In genomic region chr12:93377543-93378372, GRCh38 we compare ENCODE assay signal across 8 cellular contexts. TPM values are rescaled to one million over a fixed set of nuclear protein-coding genes. Genes with fewer than 3 reads are reported as not detected.
DNase-seq lines count a peak whose midpoint lies in the region; ATAC-seq and TF ChIP-seq lines count a peak whose summit lies in the region.
"Not testable (repeated sequence)": the region's sequence is repeated elsewhere in the genome, so short reads cannot be mapped to it uniquely, and the experiment has no call there.

TSS of gene NUDT4 (plus strand) at chr12:93377925. CDS start at chr12:93378323, 398 bp downstream.

- H3K36me3 Mint-ChIP-seq in CD8-positive, alpha-beta T cell, result not testable (repeated sequence)
- H3K36me3 Mint-ChIP-seq in activated CD8-positive, alpha-beta T cell treated with anti-CD3 and anti-CD28 coated beads, Interleukin-2, amount 10 ng/mL, durations not matched to agents 7 days and 5 days (ENCODE audit: low read depth), result peaks cover 15% of the 10 kb centered on the region

- not testable (repeated sequence) for H3K27me3 ChIP-seq in CD8-positive, alpha-beta T cell (ENCODE audit: insufficient read depth, low read length); ectodermal cell (ENCODE audit: control insufficient read depth, insufficient read depth, low read length, poor library complexity, severe bottlenecking)

- WGBS in ectodermal cell, 2 experiments, result 1% methylated on average over 44 to 50 of the region's 89 CpGs

- peak within 1 kb of the TSS; percentile 87 for H3K4me3 ChIP-seq in CD8-positive, alpha-beta T cell (ENCODE audit: low read depth, low read length)
- peak within 1 kb of the TSS; percentile 92 for H3K4me3 ChIP-seq in ectodermal cell (ENCODE audit: insufficient read depth, low read depth, low read length)

- CTCF ChIA-PET in CD8-positive, alpha-beta T cell (lab: Charles Lee), result interaction anchor here (2.0 kb wide), 1 partner anchor 19 kb away, joined by 10 read pairs; no protein-coding TSS in a partner anchor
- CTCF ChIA-PET in activated CD8-positive, alpha-beta T cell treated with anti-CD3 and anti-CD28 coated beads, Interleukin-2, amount 10 ng/mL, durations not matched to agents 7 days and 5 days (lab: Charles Lee), result interaction anchor here (1.1 to 1.3 kb wide), 2 partner anchors 14 to 279 kb away, joined by 5 to 6 read pairs; no protein-coding TSS in a partner anchor

- peak; percentile 86 for ATAC-seq in CD8-positive, alpha-beta T cell
- peak; percentile 54 for ATAC-seq in GM19468 (IDR thresholded peaks at IDR 0.05; ENCODE audit: extremely low read depth, unreplicated experiment)
- peak; percentile 88 for ATAC-seq in activated CD8-positive, alpha-beta T cell treated with anti-CD3 and anti-CD28 coated beads, Interleukin-2, amount 10 ng/mL, durations not matched to agents 7 days and 5 days

- H3K4me1 ChIP-seq in CD8-positive, alpha-beta T cell (ENCODE audit: insufficient read depth, low read length), result peaks cover 23% of the 10 kb centered on the region
- peaks cover 32% of the 10 kb centered on the region for H3K4me1 ChIP-seq in ectodermal cell (ENCODE audit: control insufficient read depth, insufficient read depth, low read length)

- peak within 1 kb of the TSS; percentile 99 for H3K27ac Mint-ChIP-seq in CD8-positive, alpha-beta T cell
- peak within 1 kb of the TSS; percentile 99 for H3K27ac Mint-ChIP-seq in activated CD8-positive, alpha-beta T cell treated with anti-CD3 and anti-CD28 coated beads, Interleukin-2, amount 10 ng/mL, durations not matched to agents 7 days and 5 days

- H3K4me1 Mint-ChIP-seq in CD8-positive, alpha-beta T cell (ENCODE audit: low read depth), result peaks cover 37% of the 10 kb centered on the region
- H3K4me1 Mint-ChIP-seq in activated CD8-positive, alpha-beta T cell treated with anti-CD3 and anti-CD28 coated beads, Interleukin-2, amount 10 ng/mL, durations not matched to agents 7 days and 5 days (ENCODE audit: low read depth), result peaks cover 38% of the 10 kb centered on the region

- intact Hi-C loops in CD8-positive, alpha-beta T cell (cut with DNase I, micrococcal nuclease), result loop anchor here (1.0 to 10.0 kb wide), 19 partner anchors 19 to 1839 kb away; partner anchors contain the start of genes CEP83 (in 2 of the 2), CRADD (in 2 of the 2), EEA1 (in 2 of the 2) and SOCS2 (in 2 of the 2)

- TF ChIP-seq CTCF in CD8-positive, alpha-beta T cell (IDR thresholded peaks at IDR 0.05), result not testable (repeated sequence)

- peak within 1 kb of the TSS; percentile 81 for H3K27ac ChIP-seq in CD8-positive, alpha-beta T cell (ENCODE audit: low read depth, low read length)
- peak within 1 kb of the TSS; percentile 67 for H3K27ac ChIP-seq in ectodermal cell (ENCODE audit: insufficient read depth, low read depth, low read length, poor library complexity, severe bottlenecking)

- not testable (repeated sequence) for H3K36me3 ChIP-seq in CD8-positive, alpha-beta T cell (ENCODE audit: insufficient read depth, low read length); ectodermal cell (ENCODE audit: control insufficient read depth, insufficient read depth, low read length)

- not testable (repeated sequence) for H3K9me3 Mint-ChIP-seq in CD8-positive, alpha-beta T cell; activated CD8-positive, alpha-beta T cell treated with anti-CD3 and anti-CD28 coated beads, Interleukin-2, amount 10 ng/mL, durations not matched to agents 7 days and 5 days (ENCODE audit: insufficient read depth)

- POLR2A ChIA-PET in CD8-positive, alpha-beta T cell (lab: Charles Lee), result interaction anchor here (1.0 to 1.6 kb wide), 3 partner anchors 10 to 449 kb away, joined by 3 to 11 read pairs (median 3); no protein-coding TSS in a partner anchor
- POLR2A ChIA-PET in activated CD8-positive, alpha-beta T cell treated with anti-CD3 and anti-CD28 coated beads, Interleukin-2, amount 10 ng/mL, durations not matched to agents 7 days and 5 days (lab: Charles Lee), result interaction anchor here (1.6 kb wide), 2 partner anchors 14 to 133 kb away, joined by 4 to 7 read pairs; no protein-coding TSS in a partner anchor

- peak; percentile 92 to 98 (median 98) for DNase-seq in CD8-positive, alpha-beta T cell
- peak; percentile 68 for DNase-seq in HS-5 (ENCODE audit: low read depth)
- peak; percentile 72 for DNase-seq in NK-92 (lab: John Stamatoyannopoulos, UW; ENCODE audit: unreplicated experiment)
- peak; percentile 97 for DNase-seq in activated CD8-positive, alpha-beta T cell treated with anti-CD3 and anti-CD28 coated beads, Interleukin-2, amount 10 ng/mL, durations not matched to agents 7 days and 5 days
- peak; percentile 97 to 98 for DNase-seq in lung microvascular endothelial cell (ENCODE audit: low read depth in 2 of 2)
- peak; percentile 96 to 98 (median 98) for DNase-seq in stimulated activated CD4-positive, alpha-beta T cell treated with anti-CD3 and anti-CD28 coated beads, TNF-alpha, amount 100 ng/mL, for 4 hours (ENCODE audit: low read depth in 3 of 3)

- H3K4me3 Mint-ChIP-seq in CD8-positive, alpha-beta T cell, result peak within 1 kb of the TSS; percentile 99
- H3K4me3 Mint-ChIP-seq in activated CD8-positive, alpha-beta T cell treated with anti-CD3 and anti-CD28 coated beads, Interleukin-2, amount 10 ng/mL, durations not matched to agents 7 days and 5 days, result peak within 1 kb of the TSS; percentile 99

- not testable (repeated sequence) for H3K27me3 Mint-ChIP-seq in CD8-positive, alpha-beta T cell (ENCODE audit: low read depth); activated CD8-positive, alpha-beta T cell treated with anti-CD3 and anti-CD28 coated beads, Interleukin-2, amount 10 ng/mL, durations not matched to agents 7 days and 5 days (ENCODE audit: low read depth)

- H3K9me3 ChIP-seq in CD8-positive, alpha-beta T cell (ENCODE audit: low read length); ectodermal cell (ENCODE audit: control insufficient read depth, low read length): not testable (repeated sequence)

RNA-seq across cellular contexts. Expression of gene NUDT4, which starts in this region (rescaled TPM):
- 100 to 1,000 TPM in 1 of 2 experiments, 10 to 100 TPM in 1; 98.7 to 102 TPM for total RNA-seq in CD8-positive, alpha-beta T cell
- 10 to 100 TPM; 56.3 to 61.0 TPM for total RNA-seq in activated CD8-positive, alpha-beta T cell treated with anti-CD3 and anti-CD28 coated beads, Interleukin-2, amount 10 ng/mL, durations not matched to agents 7 days and 5 days
- 48.2 TPM for polyA plus RNA-seq in ectodermal cell (2013, experiment 1 of 4)
- polyA plus RNA-seq in ectodermal cell (2013, experiment 2 of 4), result 42.7 TPM
- polyA plus RNA-seq in ectodermal cell (2013, experiment 3 of 4), result 35.4 TPM
- 38.2 TPM for polyA plus RNA-seq in ectodermal cell (2013, experiment 4 of 4)
- total RNA-seq in lung microvascular endothelial cell, result 71.8 and 85.6 TPM in 2 replicates

Comparison
In these comparisons a context has a peak if more than half of its experiments do, and no peak if none do; other contexts are left out.
1. Peak in every context shown above with its lines: DNase-seq, ATAC-seq, H3K4me3 ChIP-seq and H3K27ac ChIP-seq.